In the genomic region with DNA sequence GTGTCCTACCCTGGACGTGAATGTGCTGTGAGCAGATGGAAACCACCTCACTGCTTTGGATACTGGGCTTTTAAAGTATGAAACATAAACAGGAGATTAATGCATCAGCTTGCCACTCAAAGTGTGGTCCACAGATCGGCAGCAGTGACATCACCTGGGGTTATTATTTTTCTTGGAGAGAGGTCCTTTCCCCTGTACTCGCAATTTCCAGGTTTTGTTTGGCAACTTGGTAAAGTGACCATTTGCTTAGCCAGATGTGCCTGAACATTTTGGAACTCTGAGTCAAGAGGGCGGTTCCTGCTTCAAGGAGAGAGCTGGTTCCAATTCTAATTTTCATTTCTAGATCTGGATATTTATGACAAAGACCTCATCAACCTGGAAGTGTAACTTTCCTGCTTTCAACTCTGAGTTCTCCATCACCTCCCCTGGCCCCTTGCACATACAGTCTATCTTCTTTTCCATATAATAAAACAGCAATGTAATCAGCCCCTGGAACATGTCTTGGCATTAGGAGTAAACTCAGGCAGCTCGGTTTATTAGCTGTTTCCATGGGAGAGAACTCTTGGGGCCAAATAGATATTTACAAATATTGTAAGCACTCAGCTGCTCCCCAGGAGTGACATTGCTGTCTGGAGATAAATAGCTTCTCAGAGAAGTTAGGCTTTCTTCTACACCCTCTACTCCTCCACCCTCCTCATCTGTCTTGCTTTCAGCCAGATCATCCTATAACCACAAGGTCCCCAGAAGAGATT, we compare ENCODE assay signal across 17 cellular contexts.
DNase-seq lines count a peak whose midpoint lies in the region; ATAC-seq and TF ChIP-seq lines count a peak whose summit lies in the region.
"Had no signal": no experiment of that assay in that cellular context is flagged by ENCODE, and none has a peak within 500 bp of the region (broad histone marks: within the 10 kb centered on the region; RNA-seq: fewer than 3 reads in every experiment).

No MANE protein-coding gene starts in this region.

- H3K36me3 ChIP-seq in ACC112 (ENCODE audit: insufficient read depth, low read length) = no peaks in the 10 kb centered on the region
- H3K36me3 ChIP-seq in left lung = no peaks in the 10 kb centered on the region
- H3K36me3 ChIP-seq: brain microvascular endothelial cell had no signal

- no peak overlapping the region for H3K4me3 ChIP-seq in ACC112 (ENCODE audit: low read depth, low read length)
- no peak overlapping the region for H3K4me3 ChIP-seq in choroid plexus epithelial cell (ENCODE audit: low read depth, low read length)
- no peak overlapping the region for H3K4me3 ChIP-seq in right cardiac atrium (ENCODE audit: low read length)
- no peak overlapping the region for H3K4me3 ChIP-seq in left lung

- DNase-seq in HEK293T (ENCODE audit: extremely low spot score) (no peak), choroid plexus epithelial cell (ENCODE audit: low read depth) (peak; percentile 11), right cardiac atrium (no peak), DMS79 (lab: John Stamatoyannopoulos, UW) (no peak), DMS53 (lab: John Stamatoyannopoulos, UW) (no peak), left lung (no peak), HuH-7 (ENCODE audit: low spot score) (no peak)
- DNase-seq: ACHN; activated CD4-positive, CD25-positive, alpha-beta regulatory T cell treated with anti-CD3 and anti-CD28 coated beads, Interleukin-2, amount 50 U/mL, for 72 hours; activated CD8-positive, alpha-beta memory T cell treated with anti-CD3 and anti-CD28 coated beads, Interleukin-2, amount 50 U/mL, for 4 hours; activated naive CD4-positive, alpha-beta T cell; brain microvascular endothelial cell; effector CD4-positive, alpha-beta T cell; islet precursor cell; SHP77 treated with DMSO at 0.1 percent for 48 hours; substantia nigra had no signal

- no peaks in the 10 kb centered on the region for H3K27me3 ChIP-seq in ACC112 (ENCODE audit: insufficient read depth, low read length)
- no peaks in the 10 kb centered on the region for H3K27me3 ChIP-seq in right cardiac atrium (ENCODE audit: control insufficient read depth, insufficient read depth)
- no peaks in the 10 kb centered on the region for H3K27me3 ChIP-seq in left lung
- H3K27me3 ChIP-seq: brain microvascular endothelial cell had no signal

- POLR2A ChIA-PET in HEK293T (lab: Yijun Ruan, JAX) = interaction anchor here (3.2 kb wide), 1 partner anchor 237 kb away, joined by 12 read pairs; the partner anchor contains the start of gene TBX3

- no peak overlapping the region for H2AFZ ChIP-seq in ACC112 (ENCODE audit: low read length, unreplicated experiment)

- H3K4me1 ChIP-seq in ACC112 (ENCODE audit: control insufficient read depth, insufficient read depth, low read length, unreplicated experiment) = peaks cover 78% of the 10 kb centered on the region
- H3K4me1 ChIP-seq in right cardiac atrium (ENCODE audit: control insufficient read depth, insufficient read depth, low read length) = no peaks in the 10 kb centered on the region
- H3K4me1 ChIP-seq in left lung = no peaks in the 10 kb centered on the region

- 33% methylated on average over 5 of the region's 5 CpGs for WGBS in right cardiac atrium

- H3K27ac ChIP-seq in ACC112 (ENCODE audit: low read depth, low read length) = peak overlapping the region; percentile 80
- H3K27ac ChIP-seq in right cardiac atrium (ENCODE audit: low read length) = peak overlapping the region; percentile 31
- no peak overlapping the region for H3K27ac ChIP-seq in left lung
- H3K27ac ChIP-seq: brain microvascular endothelial cell had no signal

- TF ChIP-seq CTCF in choroid plexus epithelial cell (conservative IDR thresholded peaks at IDR 0.05; ENCODE audit: low read depth, low read length) (no peak), left lung (IDR thresholded peaks at IDR 0.05) (no peak)

- ATAC-seq in right cardiac atrium (peak; percentile 60 to 89), left lung (no peak)

- CTCF ChIA-PET in HEK293T (lab: Yijun Ruan, JAX) = interaction anchor here (1.1 kb wide), 1 partner anchor 237 kb away, joined by 3 read pairs; the partner anchor contains the start of gene TBX3

- H3K79me2 ChIP-seq in ACC112 (ENCODE audit: control insufficient read depth, insufficient read depth, low read length, unreplicated experiment) = no peaks in the 10 kb centered on the region

- intact Hi-C loops in right cardiac atrium (cut with DNase I) = no loop called here
- intact Hi-C loops in left lung (cut with DNase I) = no loop called here

- no peaks in the 10 kb centered on the region for H3K9me3 ChIP-seq in right cardiac atrium (ENCODE audit: control insufficient read depth, low read length)
- peaks cover 0 to 9% of the 10 kb centered on the region in 2 donors for H3K9me3 ChIP-seq in left lung

TF ChIP-seq in HEK293T, 16 proteins besides CTCF, POLR2A, EP300 and RAD21:
- TF ChIP-seq SP1 (IDR thresholded peaks at IDR 0.05) (no peak), PKNOX1 (IDR thresholded peaks at IDR 0.05) (peak; percentile 48; the same call in 1 of the 2 replicates)

Comparison
In these comparisons a context has a peak if more than half of its experiments do, and no peak if none do; other contexts are left out.
1. H3K27ac ChIP-seq: peak in ACC112 (single experiment) and right cardiac atrium (single experiment); none in left lung (0 of 2).